In the genomic region with DNA sequence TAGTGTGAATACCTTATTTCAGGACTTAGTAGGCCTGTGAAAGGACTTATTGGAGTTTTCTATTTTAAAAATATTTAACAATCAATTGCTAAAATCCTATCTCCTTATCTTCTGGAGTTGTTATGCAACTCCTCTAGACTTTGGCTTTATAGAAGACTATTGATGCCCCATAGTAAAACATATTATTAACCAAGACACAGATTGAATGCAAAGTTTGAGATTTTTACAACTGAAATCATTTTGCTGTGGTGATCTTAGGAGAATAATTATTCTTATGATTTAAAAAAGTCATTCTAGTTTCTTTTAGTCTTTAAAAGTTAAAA, we compare ENCODE assay signal across 1 cellular context.
TF ChIP-seq lines count a peak whose summit lies in the region.

No MANE protein-coding gene starts in this region.

TF ChIP-seq in GM23338, 12 proteins besides CTCF, POLR2A, EP300 and RAD21:
- TF ChIP-seq, protein P1, sequence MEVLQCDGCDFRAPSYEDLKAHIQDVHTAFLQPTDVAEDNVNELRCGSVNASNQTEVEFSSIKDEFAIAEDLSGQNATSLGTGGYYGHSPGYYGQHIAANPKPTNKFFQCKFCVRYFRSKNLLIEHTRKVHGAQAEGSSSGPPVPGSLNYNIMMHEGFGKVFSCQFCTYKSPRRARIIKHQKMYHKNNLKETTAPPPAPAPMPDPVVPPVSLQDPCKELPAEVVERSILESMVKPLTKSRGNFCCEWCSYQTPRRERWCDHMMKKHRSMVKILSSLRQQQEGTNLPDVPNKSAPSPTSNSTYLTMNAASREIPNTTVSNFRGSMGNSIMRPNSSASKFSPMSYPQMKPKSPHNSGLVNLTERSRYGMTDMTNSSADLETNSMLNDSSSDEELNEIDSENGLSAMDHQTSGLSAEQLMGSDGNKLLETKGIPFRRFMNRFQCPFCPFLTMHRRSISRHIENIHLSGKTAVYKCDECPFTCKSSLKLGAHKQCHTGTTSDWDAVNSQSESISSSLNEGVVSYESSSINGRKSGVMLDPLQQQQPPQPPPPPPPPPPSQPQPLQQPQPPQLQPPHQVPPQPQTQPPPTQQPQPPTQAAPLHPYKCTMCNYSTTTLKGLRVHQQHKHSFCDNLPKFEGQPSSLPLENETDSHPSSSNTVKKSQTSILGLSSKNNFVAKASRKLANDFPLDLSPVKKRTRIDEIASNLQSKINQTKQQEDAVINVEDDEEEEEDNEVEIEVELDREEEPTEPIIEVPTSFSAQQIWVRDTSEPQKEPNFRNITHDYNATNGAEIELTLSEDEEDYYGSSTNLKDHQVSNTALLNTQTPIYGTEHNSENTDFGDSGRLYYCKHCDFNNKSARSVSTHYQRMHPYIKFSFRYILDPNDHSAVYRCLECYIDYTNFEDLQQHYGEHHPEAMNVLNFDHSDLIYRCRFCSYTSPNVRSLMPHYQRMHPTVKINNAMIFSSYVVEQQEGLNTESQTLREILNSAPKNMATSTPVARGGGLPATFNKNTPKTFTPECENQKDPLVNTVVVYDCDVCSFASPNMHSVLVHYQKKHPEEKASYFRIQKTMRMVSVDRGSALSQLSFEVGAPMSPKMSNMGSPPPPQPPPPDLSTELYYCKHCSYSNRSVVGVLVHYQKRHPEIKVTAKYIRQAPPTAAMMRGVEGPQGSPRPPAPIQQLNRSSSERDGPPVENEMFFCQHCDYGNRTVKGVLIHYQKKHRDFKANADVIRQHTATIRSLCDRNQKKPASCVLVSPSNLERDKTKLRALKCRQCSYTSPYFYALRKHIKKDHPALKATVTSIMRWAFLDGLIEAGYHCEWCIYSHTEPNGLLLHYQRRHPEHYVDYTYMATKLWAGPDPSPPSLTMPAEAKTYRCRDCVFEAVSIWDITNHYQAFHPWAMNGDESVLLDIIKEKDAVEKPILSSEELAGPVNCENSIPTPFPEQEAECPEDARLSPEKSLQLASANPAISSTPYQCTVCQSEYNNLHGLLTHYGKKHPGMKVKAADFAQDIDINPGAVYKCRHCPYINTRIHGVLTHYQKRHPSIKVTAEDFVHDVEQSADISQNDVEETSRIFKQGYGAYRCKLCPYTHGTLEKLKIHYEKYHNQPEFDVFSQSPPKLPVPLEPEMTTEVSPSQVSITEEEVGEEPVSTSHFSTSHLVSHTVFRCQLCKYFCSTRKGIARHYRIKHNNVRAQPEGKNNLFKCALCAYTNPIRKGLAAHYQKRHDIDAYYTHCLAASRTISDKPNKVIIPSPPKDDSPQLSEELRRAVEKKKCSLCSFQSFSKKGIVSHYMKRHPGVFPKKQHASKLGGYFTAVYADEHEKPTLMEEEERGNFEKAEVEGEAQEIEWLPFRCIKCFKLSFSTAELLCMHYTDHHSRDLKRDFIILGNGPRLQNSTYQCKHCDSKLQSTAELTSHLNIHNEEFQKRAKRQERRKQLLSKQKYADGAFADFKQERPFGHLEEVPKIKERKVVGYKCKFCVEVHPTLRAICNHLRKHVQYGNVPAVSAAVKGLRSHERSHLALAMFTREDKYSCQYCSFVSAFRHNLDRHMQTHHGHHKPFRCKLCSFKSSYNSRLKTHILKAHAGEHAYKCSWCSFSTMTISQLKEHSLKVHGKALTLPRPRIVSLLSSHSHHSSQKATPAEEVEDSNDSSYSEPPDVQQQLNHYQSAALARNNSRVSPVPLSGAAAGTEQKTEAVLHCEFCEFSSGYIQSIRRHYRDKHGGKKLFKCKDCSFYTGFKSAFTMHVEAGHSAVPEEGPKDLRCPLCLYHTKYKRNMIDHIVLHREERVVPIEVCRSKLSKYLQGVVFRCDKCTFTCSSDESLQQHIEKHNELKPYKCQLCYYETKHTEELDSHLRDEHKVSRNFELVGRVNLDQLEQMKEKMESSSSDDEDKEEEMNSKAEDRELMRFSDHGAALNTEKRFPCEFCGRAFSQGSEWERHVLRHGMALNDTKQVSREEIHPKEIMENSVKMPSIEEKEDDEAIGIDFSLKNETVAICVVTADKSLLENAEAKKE (CRISPR knock-in tag; IDR thresholded peaks at IDR 0.05), result no peak
- TF ChIP-seq EZH2 (IDR thresholded peaks at IDR 0.05; ENCODE audit: low read depth, unreplicated experiment), result no peak
- TF ChIP-seq, protein P2, sequence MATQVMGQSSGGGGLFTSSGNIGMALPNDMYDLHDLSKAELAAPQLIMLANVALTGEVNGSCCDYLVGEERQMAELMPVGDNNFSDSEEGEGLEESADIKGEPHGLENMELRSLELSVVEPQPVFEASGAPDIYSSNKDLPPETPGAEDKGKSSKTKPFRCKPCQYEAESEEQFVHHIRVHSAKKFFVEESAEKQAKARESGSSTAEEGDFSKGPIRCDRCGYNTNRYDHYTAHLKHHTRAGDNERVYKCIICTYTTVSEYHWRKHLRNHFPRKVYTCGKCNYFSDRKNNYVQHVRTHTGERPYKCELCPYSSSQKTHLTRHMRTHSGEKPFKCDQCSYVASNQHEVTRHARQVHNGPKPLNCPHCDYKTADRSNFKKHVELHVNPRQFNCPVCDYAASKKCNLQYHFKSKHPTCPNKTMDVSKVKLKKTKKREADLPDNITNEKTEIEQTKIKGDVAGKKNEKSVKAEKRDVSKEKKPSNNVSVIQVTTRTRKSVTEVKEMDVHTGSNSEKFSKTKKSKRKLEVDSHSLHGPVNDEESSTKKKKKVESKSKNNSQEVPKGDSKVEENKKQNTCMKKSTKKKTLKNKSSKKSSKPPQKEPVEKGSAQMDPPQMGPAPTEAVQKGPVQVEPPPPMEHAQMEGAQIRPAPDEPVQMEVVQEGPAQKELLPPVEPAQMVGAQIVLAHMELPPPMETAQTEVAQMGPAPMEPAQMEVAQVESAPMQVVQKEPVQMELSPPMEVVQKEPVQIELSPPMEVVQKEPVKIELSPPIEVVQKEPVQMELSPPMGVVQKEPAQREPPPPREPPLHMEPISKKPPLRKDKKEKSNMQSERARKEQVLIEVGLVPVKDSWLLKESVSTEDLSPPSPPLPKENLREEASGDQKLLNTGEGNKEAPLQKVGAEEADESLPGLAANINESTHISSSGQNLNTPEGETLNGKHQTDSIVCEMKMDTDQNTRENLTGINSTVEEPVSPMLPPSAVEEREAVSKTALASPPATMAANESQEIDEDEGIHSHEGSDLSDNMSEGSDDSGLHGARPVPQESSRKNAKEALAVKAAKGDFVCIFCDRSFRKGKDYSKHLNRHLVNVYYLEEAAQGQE (IDR thresholded peaks at IDR 0.05; ENCODE audit: unreplicated experiment), result no peak
- TF ChIP-seq EZH2phosphoT487 (IDR thresholded peaks at IDR 0.05; ENCODE audit: unreplicated experiment), result no peak
- no peak for TF ChIP-seq CREB1 (CRISPR knock-in tag; IDR thresholded peaks at IDR 0.05; ENCODE audit: low read depth)
- TF ChIP-seq JUNB (IDR thresholded peaks at IDR 0.05; ENCODE audit: unreplicated experiment), result no peak
- TF ChIP-seq, protein P3, sequence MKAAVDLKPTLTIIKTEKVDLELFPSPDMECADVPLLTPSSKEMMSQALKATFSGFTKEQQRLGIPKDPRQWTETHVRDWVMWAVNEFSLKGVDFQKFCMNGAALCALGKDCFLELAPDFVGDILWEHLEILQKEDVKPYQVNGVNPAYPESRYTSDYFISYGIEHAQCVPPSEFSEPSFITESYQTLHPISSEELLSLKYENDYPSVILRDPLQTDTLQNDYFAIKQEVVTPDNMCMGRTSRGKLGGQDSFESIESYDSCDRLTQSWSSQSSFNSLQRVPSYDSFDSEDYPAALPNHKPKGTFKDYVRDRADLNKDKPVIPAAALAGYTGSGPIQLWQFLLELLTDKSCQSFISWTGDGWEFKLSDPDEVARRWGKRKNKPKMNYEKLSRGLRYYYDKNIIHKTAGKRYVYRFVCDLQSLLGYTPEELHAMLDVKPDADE (IDR thresholded peaks at IDR 0.05), result no peak
- TF ChIP-seq ZNF114 (CRISPR knock-in tag; IDR thresholded peaks at IDR 0.05), result no peak
- no peak for TF ChIP-seq STAT1 (IDR thresholded peaks at IDR 0.05; ENCODE audit: unreplicated experiment)
- no peak for TF ChIP-seq NANOG (IDR thresholded peaks at IDR 0.05; ENCODE audit: borderline replicate concordance)
- TF ChIP-seq ZNF331 (CRISPR knock-in tag; IDR thresholded peaks at IDR 0.05; ENCODE audit: low read depth), result no peak
- TF ChIP-seq POLR2AphosphoS5 (IDR thresholded peaks at IDR 0.05; ENCODE audit: low read depth), result no peak
TF ChIP-seq in GM23338: peak in this region for 0.
